ENCODE assay signal across 20 cellular contexts in the genomic region with DNA sequence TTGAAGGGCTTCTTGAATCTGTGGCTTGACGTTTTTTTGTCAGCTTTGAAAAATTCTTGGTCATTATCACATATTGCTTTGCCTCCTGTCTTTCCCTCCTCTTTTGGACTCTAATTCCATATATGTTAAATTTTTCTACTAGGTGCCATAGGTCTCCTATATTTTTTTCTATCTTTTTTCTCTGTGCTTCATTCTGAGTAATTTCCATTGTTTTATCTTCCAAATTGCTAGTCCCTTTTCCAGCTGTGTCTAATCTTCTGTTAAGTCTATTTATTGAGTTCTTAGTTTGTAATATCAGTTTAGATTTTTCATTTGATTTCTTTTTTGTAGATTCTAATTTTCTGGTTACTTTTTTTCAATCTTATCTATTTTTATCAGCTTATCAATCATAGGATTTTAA. TPM values are rescaled to one million over a fixed set of nuclear protein-coding genes. Genes with fewer than 3 reads are reported as not detected.
A peak's percentile ranks its signal among the peaks of the same experiment; 100 is the strongest.
DNase-seq lines count a peak whose midpoint lies in the region; ATAC-seq lines count a peak whose summit lies in the region.
"Had no signal": no experiment of that assay in that cellular context is flagged by ENCODE, and none has a peak within 500 bp of the region (broad histone marks: within the 10 kb centered on the region; RNA-seq: fewer than 3 reads in every experiment).

No MANE protein-coding gene starts in this region.

- H3K4me1 ChIP-seq in CD4-positive, CD25-positive, alpha-beta regulatory T cell (ENCODE audit: control insufficient read depth, insufficient read depth, low read length, poor library complexity, severe bottlenecking): peaks cover 40% of the 10 kb centered on the region
- H3K4me1 ChIP-seq in neuronal stem cell (ENCODE audit: control insufficient read depth in 2 of 2, insufficient read depth in 1 of 2, low read depth in 1 of 2, low read length in 2 of 2) (peaks cover 0 to 2% of the 10 kb centered on the region in 2 donors), HAP-1 (no peaks in the 10 kb centered on the region)

- H3K9me3 Mint-ChIP-seq in T-helper 2 cell treated with Interferon-gamma antibody and Interleukin-4, amounts not matched to agents 5 μg/mL and 100 μg/mL, for 36 hours: peaks cover 21% of the 10 kb centered on the region
- peaks cover 0 to 5% (median 0%) of the 10 kb centered on the region in 7 donors for H3K9me3 Mint-ChIP-seq in CD4-positive, CD25-positive, alpha-beta regulatory T cell
- peaks cover 26% of the 10 kb centered on the region for H3K9me3 Mint-ChIP-seq in activated naive CD8-positive, alpha-beta T cell treated with anti-CD3 and anti-CD28 coated beads for 36 hours
- H3K9me3 Mint-ChIP-seq in naive thymus-derived CD8-positive, alpha-beta T cell: peaks cover 0 to 13% (median 5%) of the 10 kb centered on the region in 9 donors

- no peak overlapping the region for H2BK5ac ChIP-seq in neuronal stem cell (ENCODE audit: low read length)

- H4K8ac ChIP-seq in neuronal stem cell (ENCODE audit: low read depth, low read length): no peak overlapping the region

- WGBS in neuronal stem cell (ENCODE audit: extremely low coverage in 2 of 2, insufficient read length in 2 of 2, insufficient replicate concordance in 1 of 2), 2 donors: no CpG with 5 or more reads among the region's 1 CpG

- no peak overlapping the region for H4K91ac ChIP-seq in neuronal stem cell (ENCODE audit: low read depth, low read length, poor library complexity)

- peak overlapping the region; percentile 1 for H3K4me3 ChIP-seq in CD4-positive, CD25-positive, alpha-beta regulatory T cell (ENCODE audit: low read depth, low read length)
- no peak overlapping the region for H3K4me3 ChIP-seq in neuronal stem cell (ENCODE audit: low read length in 2 of 2)
- H3K4me3 ChIP-seq in HAP-1: no peak overlapping the region
- H3K4me3 ChIP-seq: GM23248 had no signal

- peaks cover 53% of the 10 kb centered on the region for H3K4me1 Mint-ChIP-seq in T-helper 2 cell treated with Interferon-gamma antibody and Interleukin-4, amounts not matched to agents 5 μg/mL and 100 μg/mL, for 36 hours (ENCODE audit: low read depth)
- H3K4me1 Mint-ChIP-seq in CD4-positive, CD25-positive, alpha-beta regulatory T cell: peaks cover 33 to 73% (median 41%) of the 10 kb centered on the region in 4 donors
- H3K4me1 Mint-ChIP-seq in activated naive CD8-positive, alpha-beta T cell treated with anti-CD3 and anti-CD28 coated beads for 36 hours: peaks cover 64% of the 10 kb centered on the region
- H3K4me1 Mint-ChIP-seq in naive thymus-derived CD8-positive, alpha-beta T cell: peaks cover 46 to 78% (median 74%) of the 10 kb centered on the region in 4 donors

- no peak overlapping the region for H3K9ac ChIP-seq in neuronal stem cell (ENCODE audit: low read depth, low read length, poor library complexity)
- H3K9ac ChIP-seq: GM23248 had no signal

- H3K4me3 Mint-ChIP-seq in T-helper 2 cell treated with Interferon-gamma antibody and Interleukin-4, amounts not matched to agents 5 μg/mL and 100 μg/mL, for 36 hours: no peak overlapping the region
- H3K4me3 Mint-ChIP-seq in CD4-positive, CD25-positive, alpha-beta regulatory T cell: peak overlapping the region in 3 of 4 donors; percentile 18 to 55 (median 23)
- no peak overlapping the region for H3K4me3 Mint-ChIP-seq in activated naive CD8-positive, alpha-beta T cell treated with anti-CD3 and anti-CD28 coated beads for 36 hours
- peak overlapping the region in 5 of 10 donors; percentile 29 to 76 (median 49) for H3K4me3 Mint-ChIP-seq in naive thymus-derived CD8-positive, alpha-beta T cell

- H3K27ac Mint-ChIP-seq in T-helper 2 cell treated with Interferon-gamma antibody and Interleukin-4, amounts not matched to agents 5 μg/mL and 100 μg/mL, for 36 hours: peak overlapping the region; percentile 22
- peak overlapping the region; percentile 57 to 90 (median 88) for H3K27ac Mint-ChIP-seq in CD4-positive, CD25-positive, alpha-beta regulatory T cell
- peak overlapping the region; percentile 32 for H3K27ac Mint-ChIP-seq in activated naive CD8-positive, alpha-beta T cell treated with anti-CD3 and anti-CD28 coated beads for 36 hours
- H3K27ac Mint-ChIP-seq in naive thymus-derived CD8-positive, alpha-beta T cell: peak overlapping the region; percentile 37 to 97 (median 86)

- no peak overlapping the region for H2AK5ac ChIP-seq in neuronal stem cell (ENCODE audit: low read depth, low read length)

- POLR2A ChIA-PET in naive thymus-derived CD8-positive, alpha-beta T cell (lab: Charles Lee): interaction anchor here (0.9 kb wide), 1 partner anchor 63 kb away, joined by 3 read pairs; no protein-coding TSS in a partner anchor

- H3K79me1 ChIP-seq in neuronal stem cell (ENCODE audit: low read depth, low read length): no peaks in the 10 kb centered on the region

- H3K36me3 Mint-ChIP-seq in T-helper 2 cell treated with Interferon-gamma antibody and Interleukin-4, amounts not matched to agents 5 μg/mL and 100 μg/mL, for 36 hours (ENCODE audit: low read depth): peaks cover 24% of the 10 kb centered on the region
- peaks cover 7% of the 10 kb centered on the region for H3K36me3 Mint-ChIP-seq in CD4-positive, CD25-positive, alpha-beta regulatory T cell
- H3K36me3 Mint-ChIP-seq in activated naive CD8-positive, alpha-beta T cell treated with anti-CD3 and anti-CD28 coated beads for 36 hours: peaks cover 33% of the 10 kb centered on the region
- peaks cover 0 to 9% (median 4%) of the 10 kb centered on the region in 3 donors for H3K36me3 Mint-ChIP-seq in naive thymus-derived CD8-positive, alpha-beta T cell

- no peak overlapping the region for H2BK15ac ChIP-seq in neuronal stem cell (ENCODE audit: low read length)

- no peak overlapping the region for H2AFZ ChIP-seq in neuronal stem cell (ENCODE audit: low read length)
- H2AFZ ChIP-seq: GM23248 had no signal

- no peak overlapping the region for H3K23ac ChIP-seq in neuronal stem cell (ENCODE audit: low read depth, low read length, poor library complexity)

- H3K4me2 ChIP-seq in neuronal stem cell (ENCODE audit: insufficient read depth, low read length, poor library complexity, severe bottlenecking): no peak overlapping the region

- no peak overlapping the region for H2BK12ac ChIP-seq in neuronal stem cell (ENCODE audit: low read length)

- H3K27me3 ChIP-seq in CD4-positive, CD25-positive, alpha-beta regulatory T cell (ENCODE audit: control insufficient read depth, insufficient read depth, low read length): no peaks in the 10 kb centered on the region
- no peaks in the 10 kb centered on the region for H3K27me3 ChIP-seq in neuronal stem cell (ENCODE audit: control insufficient read depth in 3 of 3, insufficient read depth in 3 of 3, low read depth in 1 of 3, low read length in 3 of 3)
- H3K27me3 ChIP-seq in HAP-1 (ENCODE audit: low read depth): no peaks in the 10 kb centered on the region

- in situ Hi-C loops in HAP-1 (cut with MboI; ENCODE audit: low sequenced_read_pairs): no loop called here

- ATAC-seq in CD4-positive, CD25-positive, alpha-beta regulatory T cell (ENCODE audit: low read depth in 2 of 2): no peak
- ATAC-seq in naive thymus-derived CD8-positive, alpha-beta T cell: no peak
- ATAC-seq: HCT116 had no signal

- no peak for DNase-seq in T-helper 2 cell treated with Interferon-gamma antibody and Interleukin-4, amounts not matched to agents 5 μg/mL and 100 μg/mL, for 36 hours (ENCODE audit: low spot score)
- no peak for DNase-seq in T-helper 2 cell
- no peak for DNase-seq in CD4-positive, CD25-positive, alpha-beta regulatory T cell
- DNase-seq in activated naive CD8-positive, alpha-beta T cell treated with anti-CD3 and anti-CD28 coated beads for 36 hours: no peak
- DNase-seq in naive thymus-derived CD8-positive, alpha-beta T cell: no peak
- DNase-seq in neuronal stem cell (ENCODE audit: low spot score): no peak
- DNase-seq in HAP-1 (ENCODE audit: low spot score in 2 of 2): no peak
- DNase-seq in activated CD8-positive, alpha-beta memory T cell treated with anti-CD3 and anti-CD28 coated beads for 24 hours: no peak
- DNase-seq: 8988T; Calu3; EL; GM23248; NCI-H1694; NCI-H2081 treated with DMSO at 0.1 percent for 48 hours; NCI-H510A; NCI-H748 treated with DMSO at 0.1 percent for 48 hours; NK-92 treated with Interleukin-12 subunit alpha and Interleukin-12 subunit beta, amount 100 ng/mL, for 24 hours; SHP77 treated with DMSO at 0.1 percent for 48 hours had no signal

- H3K36me3 ChIP-seq in CD4-positive, CD25-positive, alpha-beta regulatory T cell (ENCODE audit: control insufficient read depth, insufficient read depth, low read length): no peaks in the 10 kb centered on the region
- no peaks in the 10 kb centered on the region for H3K36me3 ChIP-seq in neuronal stem cell (replicated peaks in 1 of 2; ENCODE audit: control insufficient read depth in 2 of 2, insufficient read depth in 2 of 2, low read length in 2 of 2)
- no peaks in the 10 kb centered on the region for H3K36me3 ChIP-seq in HAP-1 (replicated peaks)

- H3K4ac ChIP-seq in neuronal stem cell (ENCODE audit: low read length): no peak overlapping the region

- H3K18ac ChIP-seq in neuronal stem cell (ENCODE audit: low read length): no peak overlapping the region

- no peak overlapping the region for H3K14ac ChIP-seq in neuronal stem cell (ENCODE audit: low read length)

- peaks cover 0 to 5% of the 10 kb centered on the region in 2 experiments for H3K9me3 ChIP-seq in CD4-positive, CD25-positive, alpha-beta regulatory T cell (ENCODE audit: control insufficient read depth in 2 of 2, low read length in 2 of 2)
- H3K9me3 ChIP-seq in neuronal stem cell (replicated peaks in 1 of 2; ENCODE audit: control insufficient read depth in 2 of 2, insufficient read depth in 1 of 2, low read depth in 1 of 2, low read length in 2 of 2) (peaks cover 3 to 9% of the 10 kb centered on the region in 2 donors), HAP-1 (0 out of 2 replicates have a peak, but pooled peaks cover 2% of the 10 kb centered on the region)

- no peaks in the 10 kb centered on the region for H3K27me3 Mint-ChIP-seq in T-helper 2 cell treated with Interferon-gamma antibody and Interleukin-4, amounts not matched to agents 5 μg/mL and 100 μg/mL, for 36 hours (ENCODE audit: low read depth)
- no peaks in the 10 kb centered on the region for H3K27me3 Mint-ChIP-seq in CD4-positive, CD25-positive, alpha-beta regulatory T cell
- H3K27me3 Mint-ChIP-seq in activated naive CD8-positive, alpha-beta T cell treated with anti-CD3 and anti-CD28 coated beads for 36 hours: no peaks in the 10 kb centered on the region
- H3K27me3 Mint-ChIP-seq in naive thymus-derived CD8-positive, alpha-beta T cell: no peaks in the 10 kb centered on the region
- H3K27me3 Mint-ChIP-seq: B cell had no signal

- H3K27ac ChIP-seq in CD4-positive, CD25-positive, alpha-beta regulatory T cell (ENCODE audit: insufficient read depth, low read length, poor library complexity, severe bottlenecking): no peak overlapping the region
- H3K27ac ChIP-seq in neuronal stem cell (replicated peaks; ENCODE audit: low read length): no peak overlapping the region
- H3K27ac ChIP-seq: GM23248 had no signal

- H2BK120ac ChIP-seq in neuronal stem cell (ENCODE audit: low read depth, low read length): no peak overlapping the region

RNA-seq across cellular contexts. Expression of a gene that starts 53.7 kb away (rescaled TPM):
- total RNA-seq in CD4-positive, CD25-positive, alpha-beta regulatory T cell: 4.9 TPM
- 1 to 10 TPM; 4.3 to 6.0 (median 5.2) TPM for polyA plus RNA-seq in CD4-positive, CD25-positive, alpha-beta regulatory T cell
- 10 to 100 TPM; 12.0 to 13.2 TPM for total RNA-seq in activated naive CD8-positive, alpha-beta T cell treated with anti-CD3 and anti-CD28 coated beads for 36 hours
- 1 to 10 TPM; 4.2 to 5.2 TPM for total RNA-seq in naive thymus-derived CD8-positive, alpha-beta T cell
- polyA plus RNA-seq in naive thymus-derived CD8-positive, alpha-beta T cell: 10 to 100 TPM in 1 of 3 donors, 1 to 10 TPM in 2; 4.2 to 11.4 (median 5.5) TPM
- 3.6 TPM for polyA plus RNA-seq in neuronal stem cell (2013, experiment 1 of 2)
- polyA plus RNA-seq in neuronal stem cell (2013, experiment 2 of 2): 3.5 TPM

Comparison
In these comparisons a context has a peak if more than half of its experiments do, and no peak if none do; other contexts are left out.
1. H3K27ac Mint-ChIP-seq: peak in every context shown above with its lines; median percentile 88 in CD4-positive, CD25-positive, alpha-beta regulatory T cell; 86 in naive thymus-derived CD8-positive, alpha-beta T cell; 32 in activated naive CD8-positive, alpha-beta T cell treated with anti-CD3 and anti-CD28 coated beads for 36 hours; 22 in T-helper 2 cell treated with Interferon-gamma antibody and Interleukin-4, amounts not matched to agents 5 μg/mL and 100 μg/mL, for 36 hours.
2. H3K4me3 Mint-ChIP-seq: peak in CD4-positive, CD25-positive, alpha-beta regulatory T cell (3 of 4); none in T-helper 2 cell treated with Interferon-gamma antibody and Interleukin-4, amounts not matched to agents 5 μg/mL and 100 μg/mL, for 36 hours (single experiment) and activated naive CD8-positive, alpha-beta T cell treated with anti-CD3 and anti-CD28 coated beads for 36 hours (single experiment).